In genomic region chr4:3046623-3047022, GRCh38 we compare ENCODE assay signal across 14 cellular contexts. TPM values are rescaled to one million over a fixed set of nuclear protein-coding genes. Genes with fewer than 3 reads are reported as not detected.
DNase-seq lines count a peak whose midpoint lies in the region; ATAC-seq, FAIRE-seq and TF ChIP-seq lines count a peak whose summit lies in the region.
"Had no signal": no experiment of that assay in that cellular context is flagged by ENCODE, and none has a peak within 500 bp of the region (broad histone marks: within the 10 kb centered on the region; RNA-seq: fewer than 3 reads in every experiment).

No MANE protein-coding gene starts in this region.

- no peak overlapping the region for H3K4me3 Mint-ChIP-seq in stimulated activated memory B cell treated with anti-CD40 and anti-IgM and Interleukin-4, amounts not matched to agents 10 μg/mL and 1 μg/mL and 100 μg/mL, for 72 hours

- H3K9me3 ChIP-seq in DOHH2 (ENCODE audit: control insufficient read depth, insufficient read depth, low read length): no peaks in the 10 kb centered on the region
- H3K9me3 ChIP-seq in SU-DHL-6 (ENCODE audit: insufficient read depth, low read length): no peaks in the 10 kb centered on the region
- no peaks in the 10 kb centered on the region for H3K9me3 ChIP-seq in kidney (ENCODE audit: control insufficient read depth in 1 of 2, low read length in 2 of 2)

- H3K9me2 ChIP-seq in DOHH2 (replicated peaks; ENCODE audit: control insufficient read depth, low read length): no peaks in the 10 kb centered on the region
- no peaks in the 10 kb centered on the region for H3K9me2 ChIP-seq in SU-DHL-6 (replicated peaks; ENCODE audit: insufficient read depth, low read length)

- intact Hi-C loops in kidney (cut with DNase I): no loop called here

- TF ChIP-seq CTCF in DOHH2 (IDR thresholded peaks at IDR 0.05; ENCODE audit: low read depth, low read length, poor library complexity, severe bottlenecking): no peak
- TF ChIP-seq CTCF in SU-DHL-6 (IDR thresholded peaks at IDR 0.05; ENCODE audit: insufficient read depth, low read length, poor library complexity, severe bottlenecking): no peak
- no peak for TF ChIP-seq CTCF in kidney (IDR thresholded peaks at IDR 0.05; ENCODE audit: borderline replicate concordance, extremely low read depth, insufficient read depth)

- no peaks in the 10 kb centered on the region for H3K79me2 ChIP-seq in DOHH2 (ENCODE audit: control insufficient read depth, low read length)
- no peaks in the 10 kb centered on the region for H3K79me2 ChIP-seq in SU-DHL-6 (ENCODE audit: insufficient read depth, low read length)

- peaks cover 5% of the 10 kb centered on the region for H3K9me3 Mint-ChIP-seq in stimulated activated memory B cell treated with anti-CD40 and anti-IgM and Interleukin-4, amounts not matched to agents 10 μg/mL and 1 μg/mL and 100 μg/mL, for 72 hours

- H3K27me3 ChIP-seq in DOHH2 (ENCODE audit: control insufficient read depth, low read length) (peaks cover 11% of the 10 kb centered on the region), SU-DHL-6 (ENCODE audit: low read length) (no peaks in the 10 kb centered on the region)

- H3K36me3 ChIP-seq in DOHH2 (ENCODE audit: control insufficient read depth, low read length) (no peaks in the 10 kb centered on the region), SU-DHL-6 (ENCODE audit: low read length) (no peaks in the 10 kb centered on the region), kidney (ENCODE audit: control insufficient read depth in 1 of 2, insufficient read depth in 2 of 2, low read length in 2 of 2) (no peaks in the 10 kb centered on the region)

- H3F3A ChIP-seq in DOHH2 (ENCODE audit: control insufficient read depth, insufficient read depth) (peaks cover 13% of the 10 kb centered on the region), SU-DHL-6 (ENCODE audit: insufficient read depth) (peaks cover 25% of the 10 kb centered on the region)

- H3K27ac Mint-ChIP-seq in stimulated activated memory B cell treated with anti-CD40 and anti-IgM and Interleukin-4, amounts not matched to agents 10 μg/mL and 1 μg/mL and 100 μg/mL, for 72 hours: peak overlapping the region; percentile 93

- DNase-seq in kidney (peak; percentile 20), NOMO-1 (lab: John Stamatoyannopoulos, UW; ENCODE audit: unreplicated experiment in 2 of 2) (no peak), globus pallidus (ENCODE audit: low spot score) (no peak)
- DNase-seq: H7, NCI-H446 treated with DMSO at 0.1 percent for 48 hours had no signal

- peaks cover 32% of the 10 kb centered on the region for H3K36me3 Mint-ChIP-seq in stimulated activated memory B cell treated with anti-CD40 and anti-IgM and Interleukin-4, amounts not matched to agents 10 μg/mL and 1 μg/mL and 100 μg/mL, for 72 hours

- no peak for ATAC-seq in stimulated activated memory B cell treated with anti-CD40 and anti-IgM and Interleukin-4, amounts not matched to agents 10 μg/mL and 1 μg/mL and 100 μg/mL, for 72 hours
- no peak for ATAC-seq in GM21360 (IDR thresholded peaks at IDR 0.05; ENCODE audit: unreplicated experiment)

- H2AFZ ChIP-seq in SU-DHL-6 (ENCODE audit: low read depth, low read length, severe bottlenecking): no peak overlapping the region
- H2AFZ ChIP-seq: PC-9 had no signal

- no peak overlapping the region for H3K27ac ChIP-seq in DOHH2 (ENCODE audit: low read depth, low read length)
- peak overlapping the region; percentile 38 for H3K27ac ChIP-seq in SU-DHL-6 (ENCODE audit: low read depth, low read length)
- H3K27ac ChIP-seq in kidney (ENCODE audit: low read depth in 2 of 2, low read length in 2 of 2): no peak overlapping the region
- H3K27ac ChIP-seq: PC-9 had no signal

- H3K4me1 Mint-ChIP-seq in stimulated activated memory B cell treated with anti-CD40 and anti-IgM and Interleukin-4, amounts not matched to agents 10 μg/mL and 1 μg/mL and 100 μg/mL, for 72 hours: peaks cover 59% of the 10 kb centered on the region

- FAIRE-seq in kidney (lab: Jason Lieb, UNC): no peak

- H3K9ac ChIP-seq in SU-DHL-6 (ENCODE audit: low read length): no peak overlapping the region
- no peak overlapping the region for H3K9ac ChIP-seq in kidney (ENCODE audit: low read length in 2 of 2)

- H4K20me1 ChIP-seq in DOHH2 (ENCODE audit: control insufficient read depth, insufficient read depth, low read depth, low read length) (no peaks in the 10 kb centered on the region), SU-DHL-6 (ENCODE audit: low read depth, low read length) (no peaks in the 10 kb centered on the region)

- H3K4me1 ChIP-seq in DOHH2 (ENCODE audit: control insufficient read depth, low read length) (peaks cover 39% of the 10 kb centered on the region), kidney (ENCODE audit: control insufficient read depth in 1 of 2, insufficient read depth in 1 of 2, low read depth in 1 of 2, low read length in 2 of 2) (no peaks in the 10 kb centered on the region)

- H3K4me2 ChIP-seq in DOHH2 (ENCODE audit: low read length): peak overlapping the region; percentile 19
- H3K4me2 ChIP-seq in SU-DHL-6 (ENCODE audit: low read depth, low read length, poor library complexity, severe bottlenecking): peak overlapping the region; percentile 20

- H3K4me3 ChIP-seq in DOHH2 (ENCODE audit: low read length) (peak overlapping the region; percentile 1; the same call in 1 of the 2 replicates), SU-DHL-6 (ENCODE audit: insufficient read depth, low read length, poor library complexity, severe bottlenecking) (no peak overlapping the region), kidney (ENCODE audit: low read length in 2 of 2) (no peak overlapping the region)

- no peaks in the 10 kb centered on the region for H3K27me3 Mint-ChIP-seq in stimulated activated memory B cell treated with anti-CD40 and anti-IgM and Interleukin-4, amounts not matched to agents 10 μg/mL and 1 μg/mL and 100 μg/mL, for 72 hours

RNA-seq across cellular contexts. Expression of gene HTT-AS, which starts 27.7 kb away (rescaled TPM):
- total RNA-seq in kidney: not detected
- polyA plus RNA-seq in kidney (ENCODE audit: insufficient read depth, low read depth, low replicate concordance): not detected
- total RNA-seq: H7, HT-29, LHCN-M2, PC-9, SK-MEL-5 had no signal
- polyA plus RNA-seq: BJ had no signal

RNA-seq across cellular contexts. Expression of gene HTT, which starts 27.9 kb away (rescaled TPM):
- total RNA-seq in kidney: 64.0 TPM
- polyA plus RNA-seq in kidney (ENCODE audit: insufficient read depth, low read depth, low replicate concordance): 7.2 TPM
